12 cellular contexts compared by ENCODE assay signal in genomic region chr19:45100797-45101196, GRCh38. TPM values are rescaled to one million over a fixed set of nuclear protein-coding genes. Genes with fewer than 3 reads are reported as not detected.
DNase-seq lines count a peak whose midpoint lies in the region; ATAC-seq and TF ChIP-seq lines count a peak whose summit lies in the region.
"Had no signal": no experiment of that assay in that cellular context is flagged by ENCODE, and none has a peak within 500 bp of the region (broad histone marks: within the 10 kb centered on the region; RNA-seq: fewer than 3 reads in every experiment).

No MANE protein-coding gene starts in this region.

- TF ChIP-seq EP300 in suprapubic skin (IDR thresholded peaks at IDR 0.05) = no peak

- 69% methylated on average over 8 of the region's 9 CpGs for WGBS in suprapubic skin

- peaks cover 85% of the 10 kb centered on the region for H3K4me1 ChIP-seq in suprapubic skin
- H3K4me1 ChIP-seq: HAP-1 had no signal

- H3K27me3 ChIP-seq in suprapubic skin = no peaks in the 10 kb centered on the region

- H3K4me1 Mint-ChIP-seq in activated naive CD4-positive, alpha-beta T cell treated with anti-CD3 and anti-CD28 coated beads, Interleukin-2, amount 10 ng/mL, durations not matched to agents 7 days and 5 days = peaks cover 63% of the 10 kb centered on the region

- no peaks in the 10 kb centered on the region for H3K36me3 Mint-ChIP-seq in activated naive CD4-positive, alpha-beta T cell treated with anti-CD3 and anti-CD28 coated beads, Interleukin-2, amount 10 ng/mL, durations not matched to agents 7 days and 5 days
- H3K36me3 Mint-ChIP-seq: naive thymus-derived CD4-positive, alpha-beta T cell had no signal

- H3K4me3 ChIP-seq in suprapubic skin = no peak overlapping the region
- H3K4me3 ChIP-seq: HAP-1 had no signal

- H3K9me3 ChIP-seq in suprapubic skin = no peaks in the 10 kb centered on the region
- H3K9me3 ChIP-seq: HAP-1 had no signal

- peak overlapping the region; percentile 67 for H3K27ac Mint-ChIP-seq in activated naive CD4-positive, alpha-beta T cell treated with anti-CD3 and anti-CD28 coated beads, Interleukin-2, amount 10 ng/mL, durations not matched to agents 7 days and 5 days

- H3K36me3 ChIP-seq in suprapubic skin = no peaks in the 10 kb centered on the region

- CTCF ChIA-PET in activated naive CD4-positive, alpha-beta T cell treated with anti-CD3 and anti-CD28 coated beads, Interleukin-2, amount 10 ng/mL, durations not matched to agents 7 days and 5 days (lab: Charles Lee) = no interaction called here

- no peaks in the 10 kb centered on the region for H3K9me3 Mint-ChIP-seq in activated naive CD4-positive, alpha-beta T cell treated with anti-CD3 and anti-CD28 coated beads, Interleukin-2, amount 10 ng/mL, durations not matched to agents 7 days and 5 days
- H3K9me3 Mint-ChIP-seq: naive thymus-derived CD4-positive, alpha-beta T cell had no signal

- no peak for DNase-seq in activated naive CD4-positive, alpha-beta T cell treated with anti-CD3 and anti-CD28 coated beads, Interleukin-2, amount 10 ng/mL, durations not matched to agents 7 days and 5 days
- no peak for DNase-seq in activated naive CD4-positive, alpha-beta T cell treated with Interleukin-2 at 50 U/mL for 16 hours
- DNase-seq in hepatic stellate cell (ENCODE audit: low spot score) (peak; percentile 87), suprapubic skin (ENCODE audit: low spot score in 2 of 2) (no peak), GM20000 (ENCODE audit: low spot score) (no peak)
- DNase-seq: naive thymus-derived CD4-positive, alpha-beta T cell; NCI-H1092; stimulated activated CD4-positive, alpha-beta T cell treated with anti-CD3 and anti-CD28 coated beads, Interleukin-1b, Interleukin-23, amount 100 ng/mL, for 48 hours; T-helper 1 cell had no signal

- H3K4me3 Mint-ChIP-seq in activated naive CD4-positive, alpha-beta T cell treated with anti-CD3 and anti-CD28 coated beads, Interleukin-2, amount 10 ng/mL, durations not matched to agents 7 days and 5 days = no peak overlapping the region

- no peak for TF ChIP-seq POLR2A in suprapubic skin (IDR thresholded peaks at IDR 0.05)

- ATAC-seq in HG03520 (IDR thresholded peaks at IDR 0.05; ENCODE audit: unreplicated experiment) = no peak
- ATAC-seq: naive thymus-derived CD4-positive, alpha-beta T cell had no signal

- no peak for TF ChIP-seq CTCF in suprapubic skin (IDR thresholded peaks at IDR 0.05)
- TF ChIP-seq CTCF in GM20000 (IDR thresholded peaks at IDR 0.05; ENCODE audit: extremely low read depth, missing control alignments) = no peak

- H3K27me3 Mint-ChIP-seq in activated naive CD4-positive, alpha-beta T cell treated with anti-CD3 and anti-CD28 coated beads, Interleukin-2, amount 10 ng/mL, durations not matched to agents 7 days and 5 days = no peaks in the 10 kb centered on the region
- H3K27me3 Mint-ChIP-seq: naive thymus-derived CD4-positive, alpha-beta T cell had no signal

- H3K27ac ChIP-seq in suprapubic skin = peak overlapping the region; percentile 47

RNA-seq across cellular contexts. Expression of gene PPP1R37, which starts 7.8 kb away (rescaled TPM):
- total RNA-seq in suprapubic skin = 10 to 100 TPM; 24.6 to 43.1 (median 33.5) TPM

RNA-seq across cellular contexts. Expression of gene GEMIN7, which starts 21.7 kb away (rescaled TPM):
- total RNA-seq in suprapubic skin = 10 to 100 TPM; 18.8 to 29.8 (median 20.5) TPM

RNA-seq across cellular contexts. Expression of gene ZNF296, which starts 24.5 kb away (rescaled TPM):
- total RNA-seq in suprapubic skin = 1 to 10 TPM; 4.3 to 5.8 (median 4.9) TPM
- total RNA-seq: A172 had no signal

RNA-seq across cellular contexts. Expression of gene NKPD1, which starts 60.0 kb away (rescaled TPM):
- 10 to 100 TPM; 22.4 to 60.4 (median 51.1) TPM for total RNA-seq in suprapubic skin
- total RNA-seq: A172 had no signal
